Comparison of ENCODE assay signal across 1 cellular context in the genomic region with DNA sequence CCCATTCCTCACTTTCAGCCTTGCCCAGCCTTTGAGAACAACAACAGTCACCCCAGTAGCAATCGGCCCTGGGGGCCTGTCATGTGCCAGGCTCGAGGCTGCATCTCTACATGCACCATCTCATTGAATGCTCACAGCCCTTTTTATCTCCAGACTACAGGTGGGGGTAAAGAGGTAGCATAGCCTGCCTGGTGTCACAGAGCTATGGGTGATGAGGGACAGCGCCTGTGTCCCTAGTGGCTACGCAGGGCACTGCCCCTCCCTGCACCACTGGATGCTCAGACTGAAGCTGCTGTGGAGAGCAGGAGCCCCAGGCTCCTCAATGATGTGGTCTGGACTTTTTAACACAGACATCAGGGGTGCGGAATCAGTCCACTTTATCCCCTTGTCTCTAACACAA.
A peak's percentile ranks its signal among the peaks of the same experiment; 100 is the strongest.
TF ChIP-seq lines count a peak whose summit lies in the region.

No MANE protein-coding gene starts in this region.

TF ChIP-seq in K562, 482 proteins besides CTCF, POLR2A, EP300 and RAD21 (continued from another document):
- TF ChIP-seq, protein P1, sequence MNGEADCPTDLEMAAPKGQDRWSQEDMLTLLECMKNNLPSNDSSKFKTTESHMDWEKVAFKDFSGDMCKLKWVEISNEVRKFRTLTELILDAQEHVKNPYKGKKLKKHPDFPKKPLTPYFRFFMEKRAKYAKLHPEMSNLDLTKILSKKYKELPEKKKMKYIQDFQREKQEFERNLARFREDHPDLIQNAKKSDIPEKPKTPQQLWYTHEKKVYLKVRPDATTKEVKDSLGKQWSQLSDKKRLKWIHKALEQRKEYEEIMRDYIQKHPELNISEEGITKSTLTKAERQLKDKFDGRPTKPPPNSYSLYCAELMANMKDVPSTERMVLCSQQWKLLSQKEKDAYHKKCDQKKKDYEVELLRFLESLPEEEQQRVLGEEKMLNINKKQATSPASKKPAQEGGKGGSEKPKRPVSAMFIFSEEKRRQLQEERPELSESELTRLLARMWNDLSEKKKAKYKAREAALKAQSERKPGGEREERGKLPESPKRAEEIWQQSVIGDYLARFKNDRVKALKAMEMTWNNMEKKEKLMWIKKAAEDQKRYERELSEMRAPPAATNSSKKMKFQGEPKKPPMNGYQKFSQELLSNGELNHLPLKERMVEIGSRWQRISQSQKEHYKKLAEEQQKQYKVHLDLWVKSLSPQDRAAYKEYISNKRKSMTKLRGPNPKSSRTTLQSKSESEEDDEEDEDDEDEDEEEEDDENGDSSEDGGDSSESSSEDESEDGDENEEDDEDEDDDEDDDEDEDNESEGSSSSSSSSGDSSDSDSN (IDR thresholded peaks at IDR 0.05; ENCODE audit: borderline replicate concordance in 1 of 2, low read depth in 2 of 2, low read length in 2 of 2): no peak
- TF ChIP-seq, protein P2, sequence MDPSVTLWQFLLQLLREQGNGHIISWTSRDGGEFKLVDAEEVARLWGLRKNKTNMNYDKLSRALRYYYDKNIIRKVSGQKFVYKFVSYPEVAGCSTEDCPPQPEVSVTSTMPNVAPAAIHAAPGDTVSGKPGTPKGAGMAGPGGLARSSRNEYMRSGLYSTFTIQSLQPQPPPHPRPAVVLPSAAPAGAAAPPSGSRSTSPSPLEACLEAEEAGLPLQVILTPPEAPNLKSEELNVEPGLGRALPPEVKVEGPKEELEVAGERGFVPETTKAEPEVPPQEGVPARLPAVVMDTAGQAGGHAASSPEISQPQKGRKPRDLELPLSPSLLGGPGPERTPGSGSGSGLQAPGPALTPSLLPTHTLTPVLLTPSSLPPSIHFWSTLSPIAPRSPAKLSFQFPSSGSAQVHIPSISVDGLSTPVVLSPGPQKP (CRISPR knock-in tag; IDR thresholded peaks at IDR 0.05): no peak
- TF ChIP-seq, protein P3, sequence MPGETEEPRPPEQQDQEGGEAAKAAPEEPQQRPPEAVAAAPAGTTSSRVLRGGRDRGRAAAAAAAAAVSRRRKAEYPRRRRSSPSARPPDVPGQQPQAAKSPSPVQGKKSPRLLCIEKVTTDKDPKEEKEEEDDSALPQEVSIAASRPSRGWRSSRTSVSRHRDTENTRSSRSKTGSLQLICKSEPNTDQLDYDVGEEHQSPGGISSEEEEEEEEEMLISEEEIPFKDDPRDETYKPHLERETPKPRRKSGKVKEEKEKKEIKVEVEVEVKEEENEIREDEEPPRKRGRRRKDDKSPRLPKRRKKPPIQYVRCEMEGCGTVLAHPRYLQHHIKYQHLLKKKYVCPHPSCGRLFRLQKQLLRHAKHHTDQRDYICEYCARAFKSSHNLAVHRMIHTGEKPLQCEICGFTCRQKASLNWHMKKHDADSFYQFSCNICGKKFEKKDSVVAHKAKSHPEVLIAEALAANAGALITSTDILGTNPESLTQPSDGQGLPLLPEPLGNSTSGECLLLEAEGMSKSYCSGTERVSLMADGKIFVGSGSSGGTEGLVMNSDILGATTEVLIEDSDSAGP (CRISPR knock-in tag; IDR thresholded peaks at IDR 0.05): no peak
- TF ChIP-seq ZC3H11A (IDR thresholded peaks at IDR 0.05; ENCODE audit: low read depth, low read length) (no peak), JUND (IDR thresholded peaks at IDR 0.05; ENCODE audit: borderline replicate concordance, low read depth, low read length) (no peak), JUND (tag; IDR thresholded peaks at IDR 0.05; ENCODE audit: borderline replicate concordance, low read depth, low read length) (no peak), SIX5 (IDR thresholded peaks at IDR 0.05; ENCODE audit: borderline replicate concordance in 1 of 2, insufficient read depth in 1 of 2, low read depth in 1 of 2, low read length in 2 of 2) (no peak), CBFA2T3 (IDR thresholded peaks at IDR 0.05) (peak; percentile 22; the same call in 1 of the 2 replicates), SLC30A9 (CRISPR knock-in tag; IDR thresholded peaks at IDR 0.05) (no peak), NR3C1 (CRISPR knock-in tag; IDR thresholded peaks at IDR 0.05) (no peak), ZNF717 (CRISPR knock-in tag; IDR thresholded peaks at IDR 0.05) (no peak), RCOR1 (IDR thresholded peaks at IDR 0.05; ENCODE audit: borderline replicate concordance in 1 of 2, low read depth in 2 of 2, low read length in 2 of 2) (0 out of 4 replicates have a peak, but pooled peaks of 1 of the 2 experiments have one; percentile 42), MEF2D (tag; conservative IDR thresholded peaks at IDR 0.05; ENCODE audit: low read depth) (no peak), GABPA (tag; conservative IDR thresholded peaks at IDR 0.05; ENCODE audit: low read depth) (no peak), CTBP1 (IDR thresholded peaks at IDR 0.05; ENCODE audit: borderline replicate concordance) (peak; percentile 58; the same call in 1 of the 2 replicates), HMG20A (CRISPR knock-in tag; conservative IDR thresholded peaks at IDR 0.05) (no peak), ZNF175 (CRISPR knock-in tag; IDR thresholded peaks at IDR 0.05; ENCODE audit: low read depth) (no peak), FOXK2 (conservative IDR thresholded peaks at IDR 0.05 in 1 of 2, IDR thresholded peaks at IDR 0.05 in 1 of 2; ENCODE audit: low read depth in 2 of 2) (no peak), ZNF134 (CRISPR knock-in tag; conservative IDR thresholded peaks at IDR 0.05) (no peak), SAFB2 (IDR thresholded peaks at IDR 0.05; ENCODE audit: borderline replicate concordance, low read depth, low read length, severe bottlenecking) (no peak), ZBTB17 (CRISPR knock-in tag; IDR thresholded peaks at IDR 0.05) (no peak), NFE2L1 (tag; IDR thresholded peaks at IDR 0.05; ENCODE audit: borderline replicate concordance, low read depth) (no peak), ARID2 (IDR thresholded peaks at IDR 0.05) (no peak), ZKSCAN8 (CRISPR knock-in tag; IDR thresholded peaks at IDR 0.05) (no peak), ZFP30 (CRISPR knock-in tag; IDR thresholded peaks at IDR 0.05; ENCODE audit: borderline replicate concordance) (no peak), CSDE1 (IDR thresholded peaks at IDR 0.05) (no peak)
- TF ChIP-seq, protein P4, sequence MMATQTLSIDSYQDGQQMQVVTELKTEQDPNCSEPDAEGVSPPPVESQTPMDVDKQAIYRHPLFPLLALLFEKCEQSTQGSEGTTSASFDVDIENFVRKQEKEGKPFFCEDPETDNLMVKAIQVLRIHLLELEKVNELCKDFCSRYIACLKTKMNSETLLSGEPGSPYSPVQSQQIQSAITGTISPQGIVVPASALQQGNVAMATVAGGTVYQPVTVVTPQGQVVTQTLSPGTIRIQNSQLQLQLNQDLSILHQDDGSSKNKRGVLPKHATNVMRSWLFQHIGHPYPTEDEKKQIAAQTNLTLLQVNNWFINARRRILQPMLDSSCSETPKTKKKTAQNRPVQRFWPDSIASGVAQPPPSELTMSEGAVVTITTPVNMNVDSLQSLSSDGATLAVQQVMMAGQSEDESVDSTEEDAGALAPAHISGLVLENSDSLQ (IDR thresholded peaks at IDR 0.05): peak; percentile 37; the same call in 1 of the 2 replicates
- TF ChIP-seq, protein P5, sequence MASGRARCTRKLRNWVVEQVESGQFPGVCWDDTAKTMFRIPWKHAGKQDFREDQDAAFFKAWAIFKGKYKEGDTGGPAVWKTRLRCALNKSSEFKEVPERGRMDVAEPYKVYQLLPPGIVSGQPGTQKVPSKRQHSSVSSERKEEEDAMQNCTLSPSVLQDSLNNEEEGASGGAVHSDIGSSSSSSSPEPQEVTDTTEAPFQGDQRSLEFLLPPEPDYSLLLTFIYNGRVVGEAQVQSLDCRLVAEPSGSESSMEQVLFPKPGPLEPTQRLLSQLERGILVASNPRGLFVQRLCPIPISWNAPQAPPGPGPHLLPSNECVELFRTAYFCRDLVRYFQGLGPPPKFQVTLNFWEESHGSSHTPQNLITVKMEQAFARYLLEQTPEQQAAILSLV (tag; IDR thresholded peaks at IDR 0.05): no peak
- TF ChIP-seq, protein P6, sequence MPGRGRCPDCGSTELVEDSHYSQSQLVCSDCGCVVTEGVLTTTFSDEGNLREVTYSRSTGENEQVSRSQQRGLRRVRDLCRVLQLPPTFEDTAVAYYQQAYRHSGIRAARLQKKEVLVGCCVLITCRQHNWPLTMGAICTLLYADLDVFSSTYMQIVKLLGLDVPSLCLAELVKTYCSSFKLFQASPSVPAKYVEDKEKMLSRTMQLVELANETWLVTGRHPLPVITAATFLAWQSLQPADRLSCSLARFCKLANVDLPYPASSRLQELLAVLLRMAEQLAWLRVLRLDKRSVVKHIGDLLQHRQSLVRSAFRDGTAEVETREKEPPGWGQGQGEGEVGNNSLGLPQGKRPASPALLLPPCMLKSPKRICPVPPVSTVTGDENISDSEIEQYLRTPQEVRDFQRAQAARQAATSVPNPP (IDR thresholded peaks at IDR 0.05; ENCODE audit: borderline replicate concordance, insufficient read depth, insufficient read length): no peak
- TF ChIP-seq, protein P7, sequence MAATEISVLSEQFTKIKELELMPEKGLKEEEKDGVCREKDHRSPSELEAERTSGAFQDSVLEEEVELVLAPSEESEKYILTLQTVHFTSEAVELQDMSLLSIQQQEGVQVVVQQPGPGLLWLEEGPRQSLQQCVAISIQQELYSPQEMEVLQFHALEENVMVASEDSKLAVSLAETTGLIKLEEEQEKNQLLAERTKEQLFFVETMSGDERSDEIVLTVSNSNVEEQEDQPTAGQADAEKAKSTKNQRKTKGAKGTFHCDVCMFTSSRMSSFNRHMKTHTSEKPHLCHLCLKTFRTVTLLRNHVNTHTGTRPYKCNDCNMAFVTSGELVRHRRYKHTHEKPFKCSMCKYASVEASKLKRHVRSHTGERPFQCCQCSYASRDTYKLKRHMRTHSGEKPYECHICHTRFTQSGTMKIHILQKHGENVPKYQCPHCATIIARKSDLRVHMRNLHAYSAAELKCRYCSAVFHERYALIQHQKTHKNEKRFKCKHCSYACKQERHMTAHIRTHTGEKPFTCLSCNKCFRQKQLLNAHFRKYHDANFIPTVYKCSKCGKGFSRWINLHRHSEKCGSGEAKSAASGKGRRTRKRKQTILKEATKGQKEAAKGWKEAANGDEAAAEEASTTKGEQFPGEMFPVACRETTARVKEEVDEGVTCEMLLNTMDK (IDR thresholded peaks at IDR 0.05; ENCODE audit: borderline replicate concordance, insufficient read depth, low read depth, low read length, poor library complexity, severe bottlenecking): no peak
- TF ChIP-seq, protein P8, sequence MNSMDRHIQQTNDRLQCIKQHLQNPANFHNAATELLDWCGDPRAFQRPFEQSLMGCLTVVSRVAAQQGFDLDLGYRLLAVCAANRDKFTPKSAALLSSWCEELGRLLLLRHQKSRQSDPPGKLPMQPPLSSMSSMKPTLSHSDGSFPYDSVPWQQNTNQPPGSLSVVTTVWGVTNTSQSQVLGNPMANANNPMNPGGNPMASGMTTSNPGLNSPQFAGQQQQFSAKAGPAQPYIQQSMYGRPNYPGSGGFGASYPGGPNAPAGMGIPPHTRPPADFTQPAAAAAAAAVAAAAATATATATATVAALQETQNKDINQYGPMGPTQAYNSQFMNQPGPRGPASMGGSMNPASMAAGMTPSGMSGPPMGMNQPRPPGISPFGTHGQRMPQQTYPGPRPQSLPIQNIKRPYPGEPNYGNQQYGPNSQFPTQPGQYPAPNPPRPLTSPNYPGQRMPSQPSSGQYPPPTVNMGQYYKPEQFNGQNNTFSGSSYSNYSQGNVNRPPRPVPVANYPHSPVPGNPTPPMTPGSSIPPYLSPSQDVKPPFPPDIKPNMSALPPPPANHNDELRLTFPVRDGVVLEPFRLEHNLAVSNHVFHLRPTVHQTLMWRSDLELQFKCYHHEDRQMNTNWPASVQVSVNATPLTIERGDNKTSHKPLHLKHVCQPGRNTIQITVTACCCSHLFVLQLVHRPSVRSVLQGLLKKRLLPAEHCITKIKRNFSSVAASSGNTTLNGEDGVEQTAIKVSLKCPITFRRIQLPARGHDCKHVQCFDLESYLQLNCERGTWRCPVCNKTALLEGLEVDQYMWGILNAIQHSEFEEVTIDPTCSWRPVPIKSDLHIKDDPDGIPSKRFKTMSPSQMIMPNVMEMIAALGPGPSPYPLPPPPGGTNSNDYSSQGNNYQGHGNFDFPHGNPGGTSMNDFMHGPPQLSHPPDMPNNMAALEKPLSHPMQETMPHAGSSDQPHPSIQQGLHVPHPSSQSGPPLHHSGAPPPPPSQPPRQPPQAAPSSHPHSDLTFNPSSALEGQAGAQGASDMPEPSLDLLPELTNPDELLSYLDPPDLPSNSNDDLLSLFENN (IDR thresholded peaks at IDR 0.05; ENCODE audit: low read depth in 2 of 2, low read length in 2 of 2): no peak
- TF ChIP-seq, protein P9, sequence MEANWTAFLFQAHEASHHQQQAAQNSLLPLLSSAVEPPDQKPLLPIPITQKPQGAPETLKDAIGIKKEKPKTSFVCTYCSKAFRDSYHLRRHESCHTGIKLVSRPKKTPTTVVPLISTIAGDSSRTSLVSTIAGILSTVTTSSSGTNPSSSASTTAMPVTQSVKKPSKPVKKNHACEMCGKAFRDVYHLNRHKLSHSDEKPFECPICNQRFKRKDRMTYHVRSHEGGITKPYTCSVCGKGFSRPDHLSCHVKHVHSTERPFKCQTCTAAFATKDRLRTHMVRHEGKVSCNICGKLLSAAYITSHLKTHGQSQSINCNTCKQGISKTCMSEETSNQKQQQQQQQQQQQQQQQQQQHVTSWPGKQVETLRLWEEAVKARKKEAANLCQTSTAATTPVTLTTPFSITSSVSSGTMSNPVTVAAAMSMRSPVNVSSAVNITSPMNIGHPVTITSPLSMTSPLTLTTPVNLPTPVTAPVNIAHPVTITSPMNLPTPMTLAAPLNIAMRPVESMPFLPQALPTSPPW (CRISPR knock-in tag; IDR thresholded peaks at IDR 0.05): no peak
